1 cellular context compared by ENCODE assay signal in genomic region chr19:10876459-10877240, GRCh38.
A peak's percentile ranks its signal among the peaks of the same experiment; 100 is the strongest.
TF ChIP-seq lines count a peak whose summit lies in the region.

No MANE protein-coding gene starts in this region.

TF ChIP-seq in GM12878, 131 proteins besides CTCF, POLR2A, EP300 and RAD21 (continues in another document):
- TF ChIP-seq GABPA (IDR thresholded peaks at IDR 0.05; ENCODE audit: low read depth) (no peak), MTA2 (IDR thresholded peaks at IDR 0.05; ENCODE audit: low read depth) (peak; percentile 80), ASH2L (IDR thresholded peaks at IDR 0.05; ENCODE audit: borderline replicate concordance, low read depth) (no peak; the same call in 1 of the 2 replicates), IKZF2 (IDR thresholded peaks at IDR 0.05) (peak; percentile 98 to 99), CBX5 (IDR thresholded peaks at IDR 0.05; ENCODE audit: low read depth) (0 out of 2 replicates have a peak, but pooled peaks have one; percentile 62), TCF3 (IDR thresholded peaks at IDR 0.05; ENCODE audit: borderline replicate concordance, insufficient read depth, low read depth, low read length) (peak; percentile 60; the same call in 1 of the 2 replicates), SRF (IDR thresholded peaks at IDR 0.05; ENCODE audit: low read depth in 2 of 2, low read length in 2 of 2) (peak in 1 of 2 experiments; percentile 35; a peak in 2 of 4 replicates), PAX5 (IDR thresholded peaks at IDR 0.05; ENCODE audit: borderline replicate concordance, low read depth, low read length) (peak; percentile 68; the same call in 1 of the 2 replicates), BHLHE40 (IDR thresholded peaks at IDR 0.05; ENCODE audit: borderline replicate concordance in 1 of 2, low read depth in 2 of 2, low read length in 1 of 2) (peak; percentile 94 to 95), ZNF384 (IDR thresholded peaks at IDR 0.05; ENCODE audit: borderline replicate concordance, low read depth, low read length) (no peak), LARP7 (IDR thresholded peaks at IDR 0.05) (no peak; the same call in 1 of the 2 replicates), NFXL1 (IDR thresholded peaks at IDR 0.05; ENCODE audit: borderline replicate concordance) (no peak), JUNB (IDR thresholded peaks at IDR 0.05) (peak; percentile 98), SP1 (IDR thresholded peaks at IDR 0.05; ENCODE audit: low read depth, low read length) (peak; percentile 60), KLF5 (IDR thresholded peaks at IDR 0.05; ENCODE audit: partially characterized antibody) (peak; percentile 21), SMC3 (IDR thresholded peaks at IDR 0.05; ENCODE audit: borderline replicate concordance, low read length) (no peak), RB1 (IDR thresholded peaks at IDR 0.05; ENCODE audit: borderline replicate concordance) (0 out of 2 replicates have a peak, but pooled peaks have one; percentile 45), NR2F1 (conservative IDR thresholded peaks at IDR 0.05) (no peak; the same call in 1 of the 2 replicates), FOXK2 (IDR thresholded peaks at IDR 0.05) (no peak), FOS (IDR thresholded peaks at IDR 0.05; ENCODE audit: borderline replicate concordance, extremely low read depth, insufficient read length) (no peak), NFYA (IDR thresholded peaks at IDR 0.05; ENCODE audit: borderline replicate concordance, low read depth, low read length) (no peak), NFIC (IDR thresholded peaks at IDR 0.05; ENCODE audit: low read depth, low read length) (peak; percentile 90), CREB1 (IDR thresholded peaks at IDR 0.05; ENCODE audit: low read depth) (peak; percentile 67), JUND (IDR thresholded peaks at IDR 0.05; ENCODE audit: low read depth, low read length) (peak; percentile 95), HDAC2 (IDR thresholded peaks at IDR 0.05) (0 out of 2 replicates have a peak, but pooled peaks have one; percentile 29), NBN (IDR thresholded peaks at IDR 0.05) (peak; percentile 72), SKIL (IDR thresholded peaks at IDR 0.05; ENCODE audit: low read depth, poor library complexity, severe bottlenecking) (peak; percentile 68), MTA3 (IDR thresholded peaks at IDR 0.05; ENCODE audit: borderline replicate concordance, low read length) (0 out of 2 replicates have a peak, but pooled peaks have one; percentile 42), TCF7 (IDR thresholded peaks at IDR 0.05; ENCODE audit: borderline replicate concordance) (no peak), ETV6 (conservative IDR thresholded peaks at IDR 0.05 in 1 of 2, IDR thresholded peaks at IDR 0.05 in 1 of 2; ENCODE audit: borderline replicate concordance in 1 of 2, low read depth in 1 of 2) (peak in 1 of 2 experiments; percentile 88; a peak in 2 of 4 replicates), GATAD2B (conservative IDR thresholded peaks at IDR 0.05; ENCODE audit: low read depth) (peak; percentile 78), NR2C2 (IDR thresholded peaks at IDR 0.05; ENCODE audit: borderline replicate concordance, control insufficient read depth, insufficient read length, low read depth) (no peak), RELA (IDR thresholded peaks at IDR 0.05; ENCODE audit: borderline replicate concordance, partially characterized antibody) (peak; percentile 57), FOXM1 (IDR thresholded peaks at IDR 0.05; ENCODE audit: low read depth, low read length) (peak; percentile 90; the same call in 1 of the 2 replicates), TCF12 (IDR thresholded peaks at IDR 0.05; ENCODE audit: low read depth, low read length) (peak; percentile 55), POLR2AphosphoS5 (IDR thresholded peaks at IDR 0.05; ENCODE audit: low read length) (peak; percentile 58), EED (IDR thresholded peaks at IDR 0.05; ENCODE audit: low read depth) (peak; percentile 100), DPF2 (IDR thresholded peaks at IDR 0.05) (peak; percentile 100), EGR1 (IDR thresholded peaks at IDR 0.05; ENCODE audit: borderline replicate concordance in 1 of 2, low read depth in 2 of 2, low read length in 2 of 2) (no peak), TARDBP (IDR thresholded peaks at IDR 0.05; ENCODE audit: borderline replicate concordance) (no peak), RUNX3 (IDR thresholded peaks at IDR 0.05; ENCODE audit: low read length) (peak; percentile 93), YY1 (IDR thresholded peaks at IDR 0.05; ENCODE audit: low read depth, low read length) (no peak; the same call in 1 of the 2 replicates), ZBTB33 (IDR thresholded peaks at IDR 0.05) (no peak), SREBF2 (IDR thresholded peaks at IDR 0.05; ENCODE audit: low read length) (no peak), BMI1 (IDR thresholded peaks at IDR 0.05; ENCODE audit: borderline replicate concordance) (peak; percentile 60; the same call in 1 of the 2 replicates), NRF1 (conservative IDR thresholded peaks at IDR 0.05; ENCODE audit: low read depth, low read length) (no peak), TBL1XR1 (IDR thresholded peaks at IDR 0.05; ENCODE audit: low read depth, low read length) (peak; percentile 58; the same call in 1 of the 2 replicates), TAF1 (IDR thresholded peaks at IDR 0.05; ENCODE audit: borderline replicate concordance, low read depth, low read length) (0 out of 2 replicates have a peak, but pooled peaks have one; percentile 29), PBX3 (IDR thresholded peaks at IDR 0.05; ENCODE audit: insufficient replicate concordance, low read depth, low read length) (peak; percentile 58), BCL11A (IDR thresholded peaks at IDR 0.05; ENCODE audit: low read depth, low read length) (peak; percentile 93), MEF2B (IDR thresholded peaks at IDR 0.05; ENCODE audit: partially characterized antibody, poor library complexity, severe bottlenecking) (peak; percentile 53), YBX1 (IDR thresholded peaks at IDR 0.05) (no peak), POU2F2 (IDR thresholded peaks at IDR 0.05; ENCODE audit: borderline replicate concordance, low read depth, low read length) (0 out of 3 replicates have a peak, but pooled peaks have one; percentile 58), HDGF (IDR thresholded peaks at IDR 0.05) (no peak)
- TF ChIP-seq, protein P1, sequence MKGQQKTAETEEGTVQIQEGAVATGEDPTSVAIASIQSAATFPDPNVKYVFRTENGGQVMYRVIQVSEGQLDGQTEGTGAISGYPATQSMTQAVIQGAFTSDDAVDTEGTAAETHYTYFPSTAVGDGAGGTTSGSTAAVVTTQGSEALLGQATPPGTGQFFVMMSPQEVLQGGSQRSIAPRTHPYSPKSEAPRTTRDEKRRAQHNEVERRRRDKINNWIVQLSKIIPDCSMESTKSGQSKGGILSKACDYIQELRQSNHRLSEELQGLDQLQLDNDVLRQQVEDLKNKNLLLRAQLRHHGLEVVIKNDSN (IDR thresholded peaks at IDR 0.05; ENCODE audit: borderline replicate concordance, extremely low read length, insufficient read depth, low read depth, low read length), result peak; percentile 55
- TF ChIP-seq, protein P2, sequence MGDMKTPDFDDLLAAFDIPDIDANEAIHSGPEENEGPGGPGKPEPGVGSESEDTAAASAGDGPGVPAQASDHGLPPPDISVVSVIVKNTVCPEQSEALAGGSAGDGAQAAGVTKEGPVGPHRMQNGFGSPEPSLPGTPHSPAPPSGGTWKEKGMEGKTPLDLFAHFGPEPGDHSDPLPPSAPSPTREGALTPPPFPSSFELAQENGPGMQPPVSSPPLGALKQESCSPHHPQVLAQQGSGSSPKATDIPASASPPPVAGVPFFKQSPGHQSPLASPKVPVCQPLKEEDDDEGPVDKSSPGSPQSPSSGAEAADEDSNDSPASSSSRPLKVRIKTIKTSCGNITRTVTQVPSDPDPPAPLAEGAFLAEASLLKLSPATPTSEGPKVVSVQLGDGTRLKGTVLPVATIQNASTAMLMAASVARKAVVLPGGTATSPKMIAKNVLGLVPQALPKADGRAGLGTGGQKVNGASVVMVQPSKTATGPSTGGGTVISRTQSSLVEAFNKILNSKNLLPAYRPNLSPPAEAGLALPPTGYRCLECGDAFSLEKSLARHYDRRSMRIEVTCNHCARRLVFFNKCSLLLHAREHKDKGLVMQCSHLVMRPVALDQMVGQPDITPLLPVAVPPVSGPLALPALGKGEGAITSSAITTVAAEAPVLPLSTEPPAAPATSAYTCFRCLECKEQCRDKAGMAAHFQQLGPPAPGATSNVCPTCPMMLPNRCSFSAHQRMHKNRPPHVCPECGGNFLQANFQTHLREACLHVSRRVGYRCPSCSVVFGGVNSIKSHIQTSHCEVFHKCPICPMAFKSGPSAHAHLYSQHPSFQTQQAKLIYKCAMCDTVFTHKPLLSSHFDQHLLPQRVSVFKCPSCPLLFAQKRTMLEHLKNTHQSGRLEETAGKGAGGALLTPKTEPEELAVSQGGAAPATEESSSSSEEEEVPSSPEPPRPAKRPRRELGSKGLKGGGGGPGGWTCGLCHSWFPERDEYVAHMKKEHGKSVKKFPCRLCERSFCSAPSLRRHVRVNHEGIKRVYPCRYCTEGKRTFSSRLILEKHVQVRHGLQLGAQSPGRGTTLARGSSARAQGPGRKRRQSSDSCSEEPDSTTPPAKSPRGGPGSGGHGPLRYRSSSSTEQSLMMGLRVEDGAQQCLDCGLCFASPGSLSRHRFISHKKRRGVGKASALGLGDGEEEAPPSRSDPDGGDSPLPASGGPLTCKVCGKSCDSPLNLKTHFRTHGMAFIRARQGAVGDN (IDR thresholded peaks at IDR 0.05), result peak; percentile 38
- TF ChIP-seq, protein P3, sequence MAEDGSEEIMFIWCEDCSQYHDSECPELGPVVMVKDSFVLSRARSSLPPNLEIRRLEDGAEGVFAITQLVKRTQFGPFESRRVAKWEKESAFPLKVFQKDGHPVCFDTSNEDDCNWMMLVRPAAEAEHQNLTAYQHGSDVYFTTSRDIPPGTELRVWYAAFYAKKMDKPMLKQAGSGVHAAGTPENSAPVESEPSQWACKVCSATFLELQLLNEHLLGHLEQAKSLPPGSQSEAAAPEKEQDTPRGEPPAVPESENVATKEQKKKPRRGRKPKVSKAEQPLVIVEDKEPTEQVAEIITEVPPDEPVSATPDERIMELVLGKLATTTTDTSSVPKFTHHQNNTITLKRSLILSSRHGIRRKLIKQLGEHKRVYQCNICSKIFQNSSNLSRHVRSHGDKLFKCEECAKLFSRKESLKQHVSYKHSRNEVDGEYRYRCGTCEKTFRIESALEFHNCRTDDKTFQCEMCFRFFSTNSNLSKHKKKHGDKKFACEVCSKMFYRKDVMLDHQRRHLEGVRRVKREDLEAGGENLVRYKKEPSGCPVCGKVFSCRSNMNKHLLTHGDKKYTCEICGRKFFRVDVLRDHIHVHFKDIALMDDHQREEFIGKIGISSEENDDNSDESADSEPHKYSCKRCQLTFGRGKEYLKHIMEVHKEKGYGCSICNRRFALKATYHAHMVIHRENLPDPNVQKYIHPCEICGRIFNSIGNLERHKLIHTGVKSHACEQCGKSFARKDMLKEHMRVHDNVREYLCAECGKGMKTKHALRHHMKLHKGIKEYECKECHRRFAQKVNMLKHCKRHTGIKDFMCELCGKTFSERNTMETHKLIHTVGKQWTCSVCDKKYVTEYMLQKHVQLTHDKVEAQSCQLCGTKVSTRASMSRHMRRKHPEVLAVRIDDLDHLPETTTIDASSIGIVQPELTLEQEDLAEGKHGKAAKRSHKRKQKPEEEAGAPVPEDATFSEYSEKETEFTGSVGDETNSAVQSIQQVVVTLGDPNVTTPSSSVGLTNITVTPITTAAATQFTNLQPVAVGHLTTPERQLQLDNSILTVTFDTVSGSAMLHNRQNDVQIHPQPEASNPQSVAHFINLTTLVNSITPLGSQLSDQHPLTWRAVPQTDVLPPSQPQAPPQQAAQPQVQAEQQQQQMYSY (CRISPR knock-in tag; IDR thresholded peaks at IDR 0.05), result peak; percentile 54; the same call in 1 of the 2 replicates
- TF ChIP-seq, protein P4, sequence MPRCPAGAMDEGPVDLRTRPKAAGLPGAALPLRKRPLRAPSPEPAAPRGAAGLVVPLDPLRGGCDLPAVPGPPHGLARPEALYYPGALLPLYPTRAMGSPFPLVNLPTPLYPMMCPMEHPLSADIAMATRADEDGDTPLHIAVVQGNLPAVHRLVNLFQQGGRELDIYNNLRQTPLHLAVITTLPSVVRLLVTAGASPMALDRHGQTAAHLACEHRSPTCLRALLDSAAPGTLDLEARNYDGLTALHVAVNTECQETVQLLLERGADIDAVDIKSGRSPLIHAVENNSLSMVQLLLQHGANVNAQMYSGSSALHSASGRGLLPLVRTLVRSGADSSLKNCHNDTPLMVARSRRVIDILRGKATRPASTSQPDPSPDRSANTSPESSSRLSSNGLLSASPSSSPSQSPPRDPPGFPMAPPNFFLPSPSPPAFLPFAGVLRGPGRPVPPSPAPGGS (IDR thresholded peaks at IDR 0.05; ENCODE audit: borderline replicate concordance, insufficient read depth, low read depth, low read length, poor library complexity, severe bottlenecking), result peak; percentile 76
